8 cellular contexts compared by ENCODE assay signal in genomic region chr12:93135286-93136239, GRCh38.
DNase-seq lines count a peak whose midpoint lies in the region; ATAC-seq and TF ChIP-seq lines count a peak whose summit lies in the region.

No MANE protein-coding gene starts in this region.

- no peaks in the 10 kb centered on the region for H3K36me3 ChIP-seq in BLaER1 treated with 17β-estradiol and CSF1 and Interleukin-3, amounts not matched to agents 10 nM and 100 nM

- DNase-seq in HFF-Myc (ENCODE audit: extremely low read depth, low read depth), result peak; percentile 76
- peak; percentile 83 for DNase-seq in NCI-H774 (lab: John Stamatoyannopoulos, UW)
- peak in 2 of 3 donors; percentile 5 to 8 for DNase-seq in immature natural killer cell
- no peak for DNase-seq in effector memory CD8-positive, alpha-beta T cell
- no peak for DNase-seq in activated effector memory CD4-positive, alpha-beta T cell treated with Interleukin-2 at 50 U/mL for 16 hours
- no peak for DNase-seq in lower leg skin (ENCODE audit: low spot score in 2 of 2)

- H3K4me3 Mint-ChIP-seq in immature natural killer cell, result peak overlapping the region in 3 of 5 donors; percentile 2 to 54 (median 19)
- H3K4me3 Mint-ChIP-seq in effector memory CD8-positive, alpha-beta T cell, result no peak overlapping the region

- H3K9me3 Mint-ChIP-seq in immature natural killer cell, result no peaks in the 10 kb centered on the region
- no peaks in the 10 kb centered on the region for H3K9me3 Mint-ChIP-seq in effector memory CD8-positive, alpha-beta T cell

- H3K27me3 ChIP-seq in BLaER1 treated with 17β-estradiol and CSF1 and Interleukin-3, amounts not matched to agents 10 nM and 100 nM, result no peaks in the 10 kb centered on the region

- H3K4me1 Mint-ChIP-seq in immature natural killer cell, result peaks cover 26 to 28% of the 10 kb centered on the region in 2 donors
- H3K4me1 Mint-ChIP-seq in effector memory CD8-positive, alpha-beta T cell (ENCODE audit: low read depth in 2 of 2), result peaks cover 0 to 2% of the 10 kb centered on the region in 2 donors

- intact Hi-C loops in lower leg skin (cut with DNase I; ENCODE audit: low total_unique reads), result no loop called here

- H3K27me3 Mint-ChIP-seq in immature natural killer cell (ENCODE audit: low read depth in 3 of 3), result no peaks in the 10 kb centered on the region
- peaks cover 0 to 12% of the 10 kb centered on the region in 2 donors for H3K27me3 Mint-ChIP-seq in effector memory CD8-positive, alpha-beta T cell

- ATAC-seq in effector memory CD8-positive, alpha-beta T cell (replicated peaks), result no peak
- ATAC-seq in HG02981 (IDR thresholded peaks at IDR 0.05; ENCODE audit: unreplicated experiment), result no peak

- peak overlapping the region; percentile 59 to 81 (median 68) for H3K4me2 ChIP-seq in BLaER1 treated with 17β-estradiol and CSF1 and Interleukin-3, amounts not matched to agents 10 nM and 100 nM

- H3K36me3 Mint-ChIP-seq in immature natural killer cell, result no peaks in the 10 kb centered on the region
- no peaks in the 10 kb centered on the region for H3K36me3 Mint-ChIP-seq in effector memory CD8-positive, alpha-beta T cell (ENCODE audit: insufficient read depth)

- 71 to 77% methylated on average over 6 of the region's 6 CpGs for WGBS in lower leg skin, 2 donors

- H3K27ac Mint-ChIP-seq in immature natural killer cell, result peak overlapping the region in 5 of 6 donors; percentile 33 to 81 (median 75)
- H3K27ac Mint-ChIP-seq in effector memory CD8-positive, alpha-beta T cell, result peak overlapping the region in 1 of 2 donors; percentile 55

- no peak overlapping the region for H3K4me3 ChIP-seq in BLaER1 treated with 17β-estradiol and CSF1 and Interleukin-3, amounts not matched to agents 10 nM and 100 nM
- no peak overlapping the region for H3K4me3 ChIP-seq in HFF-Myc (replicated peaks; ENCODE audit: low read depth, low read length)
- H3K4me3 ChIP-seq in lower leg skin (ENCODE audit: low read depth, poor library complexity, severe bottlenecking), result no peak overlapping the region

- no peak for TF ChIP-seq CTCF in HFF-Myc (IDR thresholded peaks at IDR 0.05; ENCODE audit: low read depth, low read length, missing control alignments)
- no peak for TF ChIP-seq CTCF in lower leg skin (IDR thresholded peaks at IDR 0.05)

- no peaks in the 10 kb centered on the region for H4K20me1 ChIP-seq in BLaER1 treated with 17β-estradiol and CSF1 and Interleukin-3, amounts not matched to agents 10 nM and 100 nM

- H3K9ac ChIP-seq in BLaER1 treated with 17β-estradiol and CSF1 and Interleukin-3, amounts not matched to agents 10 nM and 100 nM, result peak overlapping the region in 9 of 11 experiments; percentile 10 to 57 (median 38); a peak in 13 of 22 replicates

- H3K9me3 ChIP-seq in BLaER1 treated with 17β-estradiol and CSF1 and Interleukin-3, amounts not matched to agents 10 nM and 100 nM (replicated peaks in 1 of 11), result peaks cover 0 to 4% (median 0%) of the 10 kb centered on the region in 11 experiments; a peak in 4 of 22 replicates

- no peak for TF ChIP-seq POLR2A in lower leg skin (IDR thresholded peaks at IDR 0.05)

- peak overlapping the region in 10 of 11 experiments; percentile 40 to 77 (median 66); a peak in 20 of 22 replicates for H3K27ac ChIP-seq in BLaER1 treated with 17β-estradiol and CSF1 and Interleukin-3, amounts not matched to agents 10 nM and 100 nM

- H3K4me1 ChIP-seq in BLaER1 treated with 17β-estradiol and CSF1 and Interleukin-3, amounts not matched to agents 10 nM and 100 nM, result peaks cover 29 to 67% (median 54%) of the 10 kb centered on the region in 10 experiments

Comparison
In these comparisons a context has a peak if more than half of its experiments do, and no peak if none do; other contexts are left out.
1. DNase-seq: peak in HFF-Myc (single experiment), NCI-H774 (single experiment) and immature natural killer cell (2 of 3); none in effector memory CD8-positive, alpha-beta T cell (0 of 3), activated effector memory CD4-positive, alpha-beta T cell treated with Interleukin-2 at 50 U/mL for 16 hours (single experiment) and lower leg skin (0 of 2).
2. H3K4me3 Mint-ChIP-seq: peak in immature natural killer cell (3 of 5); none in effector memory CD8-positive, alpha-beta T cell (0 of 2).